11 cellular contexts compared by ENCODE assay signal in genomic region chr11:75476716-75477613, GRCh38. TPM values are rescaled to one million over a fixed set of nuclear protein-coding genes. Genes with fewer than 3 reads are reported as not detected.
DNase-seq lines count a peak whose midpoint lies in the region; ATAC-seq and TF ChIP-seq lines count a peak whose summit lies in the region.
"Had no signal": no experiment of that assay in that cellular context is flagged by ENCODE, and none has a peak within 500 bp of the region (broad histone marks: within the 10 kb centered on the region; RNA-seq: fewer than 3 reads in every experiment).

No MANE protein-coding gene starts in this region.

- TF ChIP-seq POLR2A in breast epithelium (IDR thresholded peaks at IDR 0.05) (no peak), upper lobe of left lung (IDR thresholded peaks at IDR 0.05) (no peak)

- DNase-seq in breast epithelium (ENCODE audit: low spot score in 2 of 2) (peak; percentile 75 to 84), mammary epithelial cell (no peak), NCI-H774 (lab: John Stamatoyannopoulos, UW) (peak; percentile 24), upper lobe of left lung (peak; percentile 32 to 61), ACHN (no peak), NCI-H2227 treated with DMSO at 0.1 percent for 48 hours (lab: John Stamatoyannopoulos, UW) (no peak)
- no peak for DNase-seq in stimulated activated CD4-positive, alpha-beta T cell treated with anti-CD3 and anti-CD28 coated beads, Interleukin-4, amount 100 ng/mL, for 1 hour
- DNase-seq: HFFc6 had no signal

- H3K4me1 ChIP-seq in breast epithelium (peaks cover 3% of the 10 kb centered on the region in 2 donors), mammary epithelial cell (ENCODE audit: insufficient read depth, low read length) (peaks cover 5% of the 10 kb centered on the region), iPS-15b (ENCODE audit: control insufficient read depth, insufficient read depth, low read length) (peaks cover 3% of the 10 kb centered on the region), upper lobe of left lung (peaks cover 32 to 37% (median 35%) of the 10 kb centered on the region in 4 donors)

- H3K36me3 ChIP-seq in breast epithelium (no peaks in the 10 kb centered on the region), mammary epithelial cell (ENCODE audit: insufficient read depth, low read length) (no peaks in the 10 kb centered on the region), iPS-15b (ENCODE audit: control insufficient read depth, insufficient read depth, low read length) (no peaks in the 10 kb centered on the region), upper lobe of left lung (no peaks in the 10 kb centered on the region)
- H3K36me3 ChIP-seq: neutrophil had no signal

- no peak overlapping the region for H3K4me2 ChIP-seq in mammary epithelial cell (ENCODE audit: insufficient read depth, low read depth, low read length)

- ATAC-seq in upper lobe of left lung (ENCODE audit: low FRiP score in 2 of 2), result peak in 1 of 2 donors; percentile 5
- ATAC-seq: Panc1 had no signal

- dilution Hi-C loops in mammary epithelial cell (cut with HindIII; ENCODE audit: low sequenced_read_pairs), result no loop called here

- no peak for TF ChIP-seq CTCF in breast epithelium (IDR thresholded peaks at IDR 0.05)
- no peak for TF ChIP-seq CTCF in mammary epithelial cell (conservative IDR thresholded peaks at IDR 0.05 in 1 of 2, IDR thresholded peaks at IDR 0.05 in 1 of 2; ENCODE audit: extremely low read depth in 1 of 2, insufficient read depth in 1 of 2, low read depth in 1 of 2, low read length in 2 of 2)
- no peak for TF ChIP-seq CTCF in upper lobe of left lung (IDR thresholded peaks at IDR 0.05)

- CTCF ChIA-PET in mammary epithelial cell (lab: Charles Lee; ENCODE audit: low non-redundant PET), result interaction anchor here (0.6 kb wide), 1 partner anchor 55 kb away, joined by 5 read pairs; no protein-coding TSS in a partner anchor

- in situ Hi-C loops in mammary epithelial cell (cut with MboI; ENCODE audit: low sequenced_read_pairs in 2 of 2) (no loop called here), ACHN (cut with HindIII; ENCODE audit: low pct_ligation_motif_present, low pct_unique_long_range_greater_than_20kb, low sequenced_read_pairs) (no loop called here)

- H3K4me3 ChIP-seq in breast epithelium (no peak overlapping the region), mammary epithelial cell (replicated peaks in 1 of 3; ENCODE audit: insufficient read depth in 1 of 3, low read depth in 2 of 3, low read length in 3 of 3) (no peak overlapping the region), iPS-15b (ENCODE audit: low read depth, low read length) (no peak overlapping the region), upper lobe of left lung (no peak overlapping the region)

- no peak overlapping the region for H3K9ac ChIP-seq in mammary epithelial cell (ENCODE audit: insufficient read depth, low read length)
- H3K9ac ChIP-seq in iPS-15b (ENCODE audit: low read depth, low read length), result peak overlapping the region; percentile 16

- intact Hi-C loops in breast epithelium (cut with DNase I; ENCODE audit: low total_unique reads), result loop anchor here (5.0 kb wide), 1 partner anchor 1250 kb away; no protein-coding TSS in a partner anchor
- intact Hi-C loops in mammary epithelial cell (cut with micrococcal nuclease), result no loop called here

- no TSS peak for BruUV-seq in mammary epithelial cell (replicated peaks; lab: Mats Ljungman, UMichigan)

- H3K9me3 ChIP-seq in breast epithelium, result no peaks in the 10 kb centered on the region
- no peaks in the 10 kb centered on the region for H3K9me3 ChIP-seq in mammary epithelial cell (replicated peaks; ENCODE audit: insufficient read depth, low read length)
- no peaks in the 10 kb centered on the region for H3K9me3 ChIP-seq in iPS-15b (ENCODE audit: control insufficient read depth, insufficient read depth, low read length)
- no peaks in the 10 kb centered on the region for H3K9me3 ChIP-seq in upper lobe of left lung
- H3K9me3 ChIP-seq: neutrophil had no signal

- H3K79me2 ChIP-seq in mammary epithelial cell (ENCODE audit: insufficient read depth, low read length), result no peaks in the 10 kb centered on the region

- H3K27ac ChIP-seq in breast epithelium, result peak overlapping the region; percentile 83 to 94
- H3K27ac ChIP-seq in mammary epithelial cell (ENCODE audit: insufficient read depth, low read depth, low read length), result no peak overlapping the region
- H3K27ac ChIP-seq in upper lobe of left lung, result peak overlapping the region; percentile 70 to 74 (median 72)
- H3K27ac ChIP-seq: neutrophil had no signal

- 79% methylated on average over 3 of the region's 11 CpGs for WGBS in mammary epithelial cell (ENCODE audit: low coverage, missing lambda C conversion rate)
- WGBS in upper lobe of left lung, 2 donors, result 53 to 54% methylated on average over 5 to 9 of the region's 11 CpGs

- no peak overlapping the region for H2AFZ ChIP-seq in mammary epithelial cell (ENCODE audit: low read depth, low read length)

- H4K20me1 ChIP-seq in mammary epithelial cell (ENCODE audit: insufficient read depth, low read length), result no peaks in the 10 kb centered on the region

- H3K27me3 ChIP-seq in breast epithelium (no peaks in the 10 kb centered on the region), mammary epithelial cell (ENCODE audit: insufficient read depth, low read length) (no peaks in the 10 kb centered on the region), iPS-15b (ENCODE audit: control insufficient read depth, insufficient read depth, low read length) (no peaks in the 10 kb centered on the region), upper lobe of left lung (no peaks in the 10 kb centered on the region)
- H3K27me3 ChIP-seq: neutrophil had no signal

- TF ChIP-seq EP300 in upper lobe of left lung (IDR thresholded peaks at IDR 0.05), result no peak

RNA-seq across cellular contexts. Expression of gene KLHL35, which starts 44.0 kb away (rescaled TPM):
- total RNA-seq in breast epithelium (1 to 10 TPM; 1.6 to 2.7 (median 2.6) TPM), mammary epithelial cell (1 to 10 TPM; 2.4 to 3.7 TPM), upper lobe of left lung (1 to 10 TPM; 3.5 to 7.3 (median 4.3) TPM)
- polyA plus RNA-seq in mammary epithelial cell, result 0.43 TPM
- not detected for polyA minus RNA-seq in mammary epithelial cell
- total RNA-seq: HFFc6 had no signal

RNA-seq across cellular contexts. Expression of gene GDPD5, which starts 48.8 kb away (rescaled TPM):
- total RNA-seq in breast epithelium, result 10 to 100 TPM; 10.5 to 25.9 (median 14.8) TPM
- 10 to 100 TPM in 1 of 2 donors, 1 to 10 TPM in 1; 9.5 to 13.3 TPM for total RNA-seq in mammary epithelial cell
- polyA plus RNA-seq in mammary epithelial cell, result 4.4 TPM
- polyA minus RNA-seq in mammary epithelial cell, result 5.9 TPM
- total RNA-seq in upper lobe of left lung, result 10 to 100 TPM in 4 of 6 donors, 1 to 10 TPM in 2; 5.7 to 34.6 (median 14.0) TPM

Comparison
In these comparisons a context has a peak if more than half of its experiments do, and no peak if none do; other contexts are left out.
1. DNase-seq: peak in breast epithelium (2 of 2), NCI-H774 (single experiment) and upper lobe of left lung (2 of 2); none in mammary epithelial cell (single experiment), ACHN (single experiment), stimulated activated CD4-positive, alpha-beta T cell treated with anti-CD3 and anti-CD28 coated beads, Interleukin-4, amount 100 ng/mL, for 1 hour (single experiment) and NCI-H2227 treated with DMSO at 0.1 percent for 48 hours (single experiment).